Comparison of ENCODE assay signal across 4 cellular contexts in the genomic region with DNA sequence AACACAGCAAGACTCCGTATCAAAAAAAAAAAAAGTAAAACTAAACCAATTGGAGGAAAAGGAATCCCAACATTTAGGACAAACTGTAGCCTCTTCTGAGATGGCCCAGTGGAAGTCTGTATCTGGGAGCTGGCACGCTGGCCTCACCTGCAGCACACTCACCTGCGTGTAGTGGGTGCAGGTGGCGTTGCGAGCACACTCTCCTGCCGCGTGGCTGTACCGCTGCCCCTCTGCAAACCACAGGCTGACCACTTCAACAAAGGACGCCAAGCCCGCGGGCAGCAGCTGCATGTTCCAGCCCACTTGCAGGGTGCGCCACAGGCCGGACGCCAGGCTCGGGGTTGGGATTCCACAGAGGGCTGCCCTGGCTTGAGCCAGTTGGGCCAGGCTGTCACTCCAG. TPM values are rescaled to one million over a fixed set of nuclear protein-coding genes. Genes with fewer than 3 reads are reported as not detected.
"Had no signal": no experiment of that assay in that cellular context is flagged by ENCODE, and none has a peak within 500 bp of the region (broad histone marks: within the 10 kb centered on the region; RNA-seq: fewer than 3 reads in every experiment).

No MANE protein-coding gene starts in this region.

RNA-seq across cellular contexts. Expression of gene CLEC18B, which starts 3.4 kb away (rescaled TPM):
- total RNA-seq: HT1080, IMR-90 had no signal
- polyA plus RNA-seq: IgD-negative memory B cell had no signal

RNA-seq across cellular contexts. Expression of gene NPIPB15, which starts 41.8 kb away (rescaled TPM):
- total RNA-seq: HT-29, HT1080 had no signal
